Comparison of ENCODE assay signal across 2 cellular contexts in the genomic region with DNA sequence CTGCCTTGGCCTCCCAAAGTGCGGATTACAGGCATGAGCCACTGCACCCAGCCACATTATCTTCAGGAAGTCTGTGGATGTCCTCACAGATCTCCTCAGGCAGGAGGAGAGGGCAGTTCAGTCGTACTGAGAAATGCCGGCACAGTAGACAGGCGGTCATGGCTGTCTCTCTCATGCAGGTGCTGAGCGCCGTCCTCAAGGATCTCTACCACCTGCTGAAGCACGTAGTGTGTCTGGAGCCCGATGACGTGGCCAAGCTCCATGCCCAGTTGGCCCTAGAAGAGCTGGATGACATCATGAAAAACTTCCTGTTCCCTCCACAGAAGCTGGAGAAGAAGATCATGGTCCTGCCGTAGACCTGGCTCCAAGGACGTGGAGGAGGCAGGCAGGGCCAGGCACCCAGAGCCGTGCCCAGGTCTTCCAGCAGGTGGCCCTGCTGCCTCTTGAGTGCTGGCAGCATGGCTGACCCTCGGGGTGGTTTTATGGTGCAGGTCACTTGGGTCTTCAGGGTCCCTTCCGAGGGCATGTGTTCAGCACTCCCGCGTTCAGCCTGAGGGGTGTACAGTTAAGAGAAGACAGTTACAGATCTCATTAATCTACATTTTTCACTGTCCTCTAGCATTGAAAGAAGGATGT.
TF ChIP-seq lines count a peak whose summit lies in the region.

No MANE protein-coding gene starts in this region.

TF ChIP-seq in SK-N-SH, 30 proteins besides CTCF, POLR2A, EP300 and RAD21 (continued from another document):
- no peak for TF ChIP-seq RXRA (IDR thresholded peaks at IDR 0.05; ENCODE audit: borderline replicate concordance, low read depth)
- TF ChIP-seq GATA2 (CRISPR knock-in tag; IDR thresholded peaks at IDR 0.05): no peak
- TF ChIP-seq FOSL2 (IDR thresholded peaks at IDR 0.05; ENCODE audit: borderline replicate concordance, low read depth): no peak
- TF ChIP-seq, protein P1, sequence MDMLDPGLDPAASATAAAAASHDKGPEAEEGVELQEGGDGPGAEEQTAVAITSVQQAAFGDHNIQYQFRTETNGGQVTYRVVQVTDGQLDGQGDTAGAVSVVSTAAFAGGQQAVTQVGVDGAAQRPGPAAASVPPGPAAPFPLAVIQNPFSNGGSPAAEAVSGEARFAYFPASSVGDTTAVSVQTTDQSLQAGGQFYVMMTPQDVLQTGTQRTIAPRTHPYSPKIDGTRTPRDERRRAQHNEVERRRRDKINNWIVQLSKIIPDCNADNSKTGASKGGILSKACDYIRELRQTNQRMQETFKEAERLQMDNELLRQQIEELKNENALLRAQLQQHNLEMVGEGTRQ (IDR thresholded peaks at IDR 0.05; ENCODE audit: borderline replicate concordance, low read depth, low read length): no peak
- no peak for TF ChIP-seq TEAD4 (IDR thresholded peaks at IDR 0.05; ENCODE audit: borderline replicate concordance, insufficient read depth)
- no peak for TF ChIP-seq GABPA (IDR thresholded peaks at IDR 0.05; ENCODE audit: low read depth)
- TF ChIP-seq, protein P2, sequence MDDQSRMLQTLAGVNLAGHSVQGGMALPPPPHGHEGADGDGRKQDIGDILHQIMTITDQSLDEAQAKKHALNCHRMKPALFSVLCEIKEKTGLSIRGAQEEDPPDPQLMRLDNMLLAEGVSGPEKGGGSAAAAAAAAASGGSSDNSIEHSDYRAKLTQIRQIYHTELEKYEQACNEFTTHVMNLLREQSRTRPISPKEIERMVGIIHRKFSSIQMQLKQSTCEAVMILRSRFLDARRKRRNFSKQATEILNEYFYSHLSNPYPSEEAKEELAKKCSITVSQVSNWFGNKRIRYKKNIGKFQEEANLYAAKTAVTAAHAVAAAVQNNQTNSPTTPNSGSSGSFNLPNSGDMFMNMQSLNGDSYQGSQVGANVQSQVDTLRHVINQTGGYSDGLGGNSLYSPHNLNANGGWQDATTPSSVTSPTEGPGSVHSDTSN (IDR thresholded peaks at IDR 0.05): no peak
TF ChIP-seq in SK-N-SH: peak in this region for 0.

TF ChIP-seq in SK-N-SH treated with all-trans-retinoic acid at 6 μM for 48 hours, 23 proteins besides CTCF, POLR2A, EP300 and RAD21 (continued from another document):
- TF ChIP-seq, protein P3, sequence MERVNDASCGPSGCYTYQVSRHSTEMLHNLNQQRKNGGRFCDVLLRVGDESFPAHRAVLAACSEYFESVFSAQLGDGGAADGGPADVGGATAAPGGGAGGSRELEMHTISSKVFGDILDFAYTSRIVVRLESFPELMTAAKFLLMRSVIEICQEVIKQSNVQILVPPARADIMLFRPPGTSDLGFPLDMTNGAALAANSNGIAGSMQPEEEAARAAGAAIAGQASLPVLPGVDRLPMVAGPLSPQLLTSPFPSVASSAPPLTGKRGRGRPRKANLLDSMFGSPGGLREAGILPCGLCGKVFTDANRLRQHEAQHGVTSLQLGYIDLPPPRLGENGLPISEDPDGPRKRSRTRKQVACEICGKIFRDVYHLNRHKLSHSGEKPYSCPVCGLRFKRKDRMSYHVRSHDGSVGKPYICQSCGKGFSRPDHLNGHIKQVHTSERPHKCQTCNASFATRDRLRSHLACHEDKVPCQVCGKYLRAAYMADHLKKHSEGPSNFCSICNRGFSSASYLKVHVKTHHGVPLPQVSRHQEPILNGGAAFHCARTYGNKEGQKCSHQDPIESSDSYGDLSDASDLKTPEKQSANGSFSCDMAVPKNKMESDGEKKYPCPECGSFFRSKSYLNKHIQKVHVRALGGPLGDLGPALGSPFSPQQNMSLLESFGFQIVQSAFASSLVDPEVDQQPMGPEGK (CRISPR knock-in tag; IDR thresholded peaks at IDR 0.05; ENCODE audit: borderline replicate concordance): no peak
- no peak for TF ChIP-seq ZNF8 (CRISPR knock-in tag; IDR thresholded peaks at IDR 0.05)
- TF ChIP-seq, protein P4, sequence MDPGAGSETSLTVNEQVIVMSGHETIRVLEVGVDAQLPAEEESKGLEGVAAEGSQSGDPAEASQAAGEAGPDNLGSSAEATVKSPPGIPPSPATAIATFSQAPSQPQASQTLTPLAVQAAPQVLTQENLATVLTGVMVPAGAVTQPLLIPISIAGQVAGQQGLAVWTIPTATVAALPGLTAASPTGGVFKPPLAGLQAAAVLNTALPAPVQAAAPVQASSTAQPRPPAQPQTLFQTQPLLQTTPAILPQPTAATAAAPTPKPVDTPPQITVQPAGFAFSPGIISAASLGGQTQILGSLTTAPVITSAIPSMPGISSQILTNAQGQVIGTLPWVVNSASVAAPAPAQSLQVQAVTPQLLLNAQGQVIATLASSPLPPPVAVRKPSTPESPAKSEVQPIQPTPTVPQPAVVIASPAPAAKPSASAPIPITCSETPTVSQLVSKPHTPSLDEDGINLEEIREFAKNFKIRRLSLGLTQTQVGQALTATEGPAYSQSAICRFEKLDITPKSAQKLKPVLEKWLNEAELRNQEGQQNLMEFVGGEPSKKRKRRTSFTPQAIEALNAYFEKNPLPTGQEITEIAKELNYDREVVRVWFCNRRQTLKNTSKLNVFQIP (CRISPR knock-in tag; IDR thresholded peaks at IDR 0.05; ENCODE audit: borderline replicate concordance, low read depth): no peak
- TF ChIP-seq, protein P5, sequence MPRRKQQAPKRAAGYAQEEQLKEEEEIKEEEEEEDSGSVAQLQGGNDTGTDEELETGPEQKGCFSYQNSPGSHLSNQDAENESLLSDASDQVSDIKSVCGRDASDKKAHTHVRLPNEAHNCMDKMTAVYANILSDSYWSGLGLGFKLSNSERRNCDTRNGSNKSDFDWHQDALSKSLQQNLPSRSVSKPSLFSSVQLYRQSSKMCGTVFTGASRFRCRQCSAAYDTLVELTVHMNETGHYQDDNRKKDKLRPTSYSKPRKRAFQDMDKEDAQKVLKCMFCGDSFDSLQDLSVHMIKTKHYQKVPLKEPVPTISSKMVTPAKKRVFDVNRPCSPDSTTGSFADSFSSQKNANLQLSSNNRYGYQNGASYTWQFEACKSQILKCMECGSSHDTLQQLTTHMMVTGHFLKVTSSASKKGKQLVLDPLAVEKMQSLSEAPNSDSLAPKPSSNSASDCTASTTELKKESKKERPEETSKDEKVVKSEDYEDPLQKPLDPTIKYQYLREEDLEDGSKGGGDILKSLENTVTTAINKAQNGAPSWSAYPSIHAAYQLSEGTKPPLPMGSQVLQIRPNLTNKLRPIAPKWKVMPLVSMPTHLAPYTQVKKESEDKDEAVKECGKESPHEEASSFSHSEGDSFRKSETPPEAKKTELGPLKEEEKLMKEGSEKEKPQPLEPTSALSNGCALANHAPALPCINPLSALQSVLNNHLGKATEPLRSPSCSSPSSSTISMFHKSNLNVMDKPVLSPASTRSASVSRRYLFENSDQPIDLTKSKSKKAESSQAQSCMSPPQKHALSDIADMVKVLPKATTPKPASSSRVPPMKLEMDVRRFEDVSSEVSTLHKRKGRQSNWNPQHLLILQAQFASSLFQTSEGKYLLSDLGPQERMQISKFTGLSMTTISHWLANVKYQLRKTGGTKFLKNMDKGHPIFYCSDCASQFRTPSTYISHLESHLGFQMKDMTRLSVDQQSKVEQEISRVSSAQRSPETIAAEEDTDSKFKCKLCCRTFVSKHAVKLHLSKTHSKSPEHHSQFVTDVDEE (CRISPR knock-in tag; IDR thresholded peaks at IDR 0.05): no peak
- TF ChIP-seq OSR1 (CRISPR knock-in tag; IDR thresholded peaks at IDR 0.05): no peak
- TF ChIP-seq ZFP30 (CRISPR knock-in tag; IDR thresholded peaks at IDR 0.05): no peak
- TF ChIP-seq, protein P6, sequence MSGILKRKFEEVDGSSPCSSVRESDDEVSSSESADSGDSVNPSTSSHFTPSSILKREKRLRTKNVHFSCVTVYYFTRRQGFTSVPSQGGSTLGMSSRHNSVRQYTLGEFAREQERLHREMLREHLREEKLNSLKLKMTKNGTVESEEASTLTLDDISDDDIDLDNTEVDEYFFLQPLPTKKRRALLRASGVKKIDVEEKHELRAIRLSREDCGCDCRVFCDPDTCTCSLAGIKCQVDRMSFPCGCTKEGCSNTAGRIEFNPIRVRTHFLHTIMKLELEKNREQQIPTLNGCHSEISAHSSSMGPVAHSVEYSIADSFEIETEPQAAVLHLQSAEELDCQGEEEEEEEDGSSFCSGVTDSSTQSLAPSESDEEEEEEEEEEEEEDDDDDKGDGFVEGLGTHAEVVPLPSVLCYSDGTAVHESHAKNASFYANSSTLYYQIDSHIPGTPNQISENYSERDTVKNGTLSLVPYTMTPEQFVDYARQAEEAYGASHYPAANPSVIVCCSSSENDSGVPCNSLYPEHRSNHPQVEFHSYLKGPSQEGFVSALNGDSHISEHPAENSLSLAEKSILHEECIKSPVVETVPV (CRISPR knock-in tag; IDR thresholded peaks at IDR 0.05): no peak
TF ChIP-seq in SK-N-SH treated with all-trans-retinoic acid at 6 μM for 48 hours: peak in this region for 0.
